Comparison of ENCODE assay signal across 27 cellular contexts in the genomic region with DNA sequence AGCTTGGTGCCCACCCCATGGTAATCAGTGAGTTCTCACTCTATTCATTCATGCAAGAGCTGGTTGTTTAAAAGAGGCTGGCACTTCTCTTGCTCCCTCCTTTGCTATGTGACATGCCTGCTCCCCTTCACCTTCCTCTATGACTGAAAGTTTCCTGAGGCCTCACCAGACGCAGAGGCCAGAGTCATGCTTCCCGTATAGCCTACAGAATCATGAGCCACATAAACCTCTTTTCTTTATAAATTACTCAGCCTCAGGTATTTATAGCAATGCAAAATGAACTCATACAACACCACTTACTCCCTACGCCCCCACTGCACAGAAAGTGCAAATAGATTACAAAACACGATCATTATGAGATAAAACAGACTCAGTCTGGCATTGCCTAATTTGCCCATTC.
"Had no signal": no experiment of that assay in that cellular context is flagged by ENCODE, and none has a peak within 500 bp of the region (broad histone marks: within the 10 kb centered on the region; RNA-seq: fewer than 3 reads in every experiment).

No MANE protein-coding gene starts in this region.

- H3K9me3 Mint-ChIP-seq: central memory CD8-positive, alpha-beta T cell had no signal

- H3K4me1 ChIP-seq: body of pancreas, esophagus muscularis mucosa had no signal

- H3K27ac ChIP-seq: body of pancreas, coronary artery, dorsolateral prefrontal cortex, esophagus muscularis mucosa had no signal

- H3K9me3 ChIP-seq: body of pancreas, esophagus muscularis mucosa had no signal

- H3K4me3 ChIP-seq: body of pancreas, coronary artery, dorsolateral prefrontal cortex, esophagus muscularis mucosa had no signal

- H3K27ac Mint-ChIP-seq: activated CD4-positive, alpha-beta T cell treated with anti-CD3 and anti-CD28 coated beads, Interleukin-2, amount 10 ng/mL, durations not matched to agents 7 days and 5 days; activated CD8-positive, alpha-beta T cell treated with anti-CD3 and anti-CD28 coated beads for 36 hours; activated naive CD4-positive, alpha-beta T cell treated with anti-CD3 and anti-CD28 coated beads, Interleukin-2, amount 10 ng/mL, durations not matched to agents 7 days and 5 days; activated naive CD8-positive, alpha-beta T cell; activated T-helper 2 cell treated with anti-CD3 and anti-CD28 coated beads, Interferon-gamma antibody, Interleukin-2, Interleukin-4, amounts not matched to agents 10 μg/mL and 5 μg/mL and 100 μg/mL, durations not matched to agents 14 hours and 24 hours and 36 hours; dendritic cell treated with granulocyte-macrophage colony-stimulating factor and Interleukin-4, amounts not matched to agents 40 ng/mL and 50 ng/mL, for 4 days; endodermal cell; T-helper 17 cell; T-helper 2 cell treated with Interferon-gamma antibody and Interleukin-4, amounts not matched to agents 5 μg/mL and 100 μg/mL, for 36 hours had no signal

- H3K4me1 Mint-ChIP-seq: activated CD4-positive, alpha-beta T cell treated with anti-CD3 and anti-CD28 coated beads, Interleukin-2, amount 10 ng/mL, durations not matched to agents 7 days and 5 days; activated naive CD4-positive, alpha-beta T cell treated with anti-CD3 and anti-CD28 coated beads, Interleukin-2, amount 10 ng/mL, durations not matched to agents 7 days and 5 days; central memory CD8-positive, alpha-beta T cell; endodermal cell; T-helper 17 cell had no signal

- DNase-seq: activated CD4-positive, alpha-beta T cell treated with anti-CD3 and anti-CD28 coated beads for 4 hours; activated CD4-positive, alpha-beta T cell treated with anti-CD3 and anti-CD28 coated beads, Interleukin-2, amount 10 ng/mL, durations not matched to agents 7 days and 5 days; activated CD4-positive, alpha-beta T cell treated with anti-CD3 and anti-CD28 coated beads, Interleukin-2, amount 50 U/mL, for 4 hours; activated CD4-positive, CD25-positive, alpha-beta regulatory T cell; activated CD4-positive, CD25-positive, alpha-beta regulatory T cell treated with anti-CD3 and anti-CD28 coated beads, Interleukin-2, amount 50 U/mL, for 72 hours; activated CD8-positive, alpha-beta memory T cell treated with anti-CD3 and anti-CD28 coated beads for 24 hours; activated CD8-positive, alpha-beta T cell treated with anti-CD3 and anti-CD28 coated beads for 36 hours; activated effector memory CD4-positive, alpha-beta T cell treated with anti-CD3 and anti-CD28 coated beads, Interleukin-2, amount 50 U/mL, for 16 hours; activated naive CD4-positive, alpha-beta T cell treated with anti-CD3 and anti-CD28 coated beads, Interleukin-2, amount 10 ng/mL, durations not matched to agents 7 days and 5 days; activated T-cell treated with anti-CD3 and anti-CD28 coated beads, Interleukin-2, amount 50 U/mL, for 4 hours; amygdala; aorta; body of pancreas; dorsolateral prefrontal cortex; effector memory CD4-positive, alpha-beta T cell; endodermal cell; erythroblast; foreskin melanocyte; T-helper 1 cell; T-helper 17 cell had no signal

- H3K36me3 Mint-ChIP-seq: activated naive CD4-positive, alpha-beta T cell treated with anti-CD3 and anti-CD28 coated beads, Interleukin-2, amount 10 ng/mL, durations not matched to agents 7 days and 5 days; activated naive CD8-positive, alpha-beta T cell had no signal

- H3K27me3 Mint-ChIP-seq: activated CD4-positive, alpha-beta T cell treated with anti-CD3 and anti-CD28 coated beads, Interleukin-2, amount 10 ng/mL, durations not matched to agents 7 days and 5 days; activated CD8-positive, alpha-beta T cell treated with anti-CD3 and anti-CD28 coated beads for 36 hours; activated naive CD8-positive, alpha-beta T cell; central memory CD8-positive, alpha-beta T cell; T-helper 17 cell had no signal

- H3K27me3 ChIP-seq: body of pancreas, dorsolateral prefrontal cortex, esophagus muscularis mucosa had no signal

- H3K36me3 ChIP-seq: esophagus muscularis mucosa had no signal

- ATAC-seq: activated CD8-positive, alpha-beta T cell treated with anti-CD3 and anti-CD28 coated beads for 36 hours; body of pancreas; T-helper 17 cell had no signal

- H3K4me3 Mint-ChIP-seq: activated CD4-positive, alpha-beta T cell treated with anti-CD3 and anti-CD28 coated beads, Interleukin-2, amount 10 ng/mL, durations not matched to agents 7 days and 5 days; activated CD8-positive, alpha-beta T cell treated with anti-CD3 and anti-CD28 coated beads for 36 hours; activated naive CD4-positive, alpha-beta T cell treated with anti-CD3 and anti-CD28 coated beads, Interleukin-2, amount 10 ng/mL, durations not matched to agents 7 days and 5 days; activated naive CD8-positive, alpha-beta T cell; activated T-cell treated with anti-CD3 and anti-CD28 coated beads, Interleukin-2, amount 50 U/mL, for 4 hours; central memory CD8-positive, alpha-beta T cell; dendritic cell treated with granulocyte-macrophage colony-stimulating factor and Interleukin-4, amounts not matched to agents 40 ng/mL and 50 ng/mL, for 4 days; endodermal cell; T-helper 17 cell; T-helper 2 cell treated with Interferon-gamma antibody and Interleukin-4, amounts not matched to agents 5 μg/mL and 100 μg/mL, for 36 hours had no signal
